ENCODE assay signal across 11 cellular contexts in the genomic region with DNA sequence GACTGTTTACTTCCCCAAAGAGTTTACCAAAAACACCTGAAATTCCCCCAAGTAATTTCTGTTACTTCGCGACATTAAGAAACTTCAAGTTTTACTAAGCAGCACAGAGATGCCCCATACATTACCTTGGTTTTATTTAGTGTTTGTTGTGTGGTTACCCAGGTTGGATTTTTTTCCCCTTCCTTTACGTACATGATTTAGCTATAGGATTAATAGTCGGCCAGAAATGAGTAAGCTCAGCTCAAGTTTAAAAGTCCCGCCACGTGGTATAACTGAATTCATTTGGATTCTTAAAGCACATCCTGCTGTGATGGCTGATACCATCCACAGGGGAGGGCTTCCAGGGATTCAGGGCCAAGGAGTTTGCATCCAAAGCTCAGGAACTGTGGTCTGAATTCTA.
DNase-seq lines count a peak whose midpoint lies in the region; ATAC-seq and TF ChIP-seq lines count a peak whose summit lies in the region.
"Had no signal": no experiment of that assay in that cellular context is flagged by ENCODE, and none has a peak within 500 bp of the region (broad histone marks: within the 10 kb centered on the region; RNA-seq: fewer than 3 reads in every experiment).

No MANE protein-coding gene starts in this region.

- no peak for TF ChIP-seq CTCF in GM13977 (IDR thresholded peaks at IDR 0.05; ENCODE audit: extremely low read depth, insufficient read depth, missing control alignments)
- no peak for TF ChIP-seq CTCF in upper lobe of right lung (IDR thresholded peaks at IDR 0.05)

- no peaks in the 10 kb centered on the region for H3K4me1 ChIP-seq in upper lobe of right lung
- H3K4me1 ChIP-seq: testis had no signal

- intact Hi-C loops in upper lobe of right lung (cut with DNase I): no loop called here

- no peaks in the 10 kb centered on the region for H3K27me3 ChIP-seq in upper lobe of right lung
- H3K27me3 ChIP-seq: testis had no signal

- ATAC-seq in GM19438 (IDR thresholded peaks at IDR 0.05; ENCODE audit: low read depth, unreplicated experiment) (peak; percentile 62), HG02852 (IDR thresholded peaks at IDR 0.05; ENCODE audit: unreplicated experiment) (peak; percentile 78), HG03565 (IDR thresholded peaks at IDR 0.05; ENCODE audit: unreplicated experiment) (peak; percentile 77), upper lobe of right lung (no peak)

- H3K9me3 ChIP-seq in upper lobe of right lung: no peaks in the 10 kb centered on the region
- H3K9me3 ChIP-seq: testis had no signal

- no peak overlapping the region for H3K27ac ChIP-seq in upper lobe of right lung
- H3K27ac ChIP-seq in caudate nucleus (ENCODE audit: low read depth, low read length): no peak overlapping the region
- H3K27ac ChIP-seq: testis had no signal

- no peak overlapping the region for H3K4me3 ChIP-seq in upper lobe of right lung
- H3K4me3 ChIP-seq: testis had no signal

- peaks cover 29% of the 10 kb centered on the region for H3K36me3 ChIP-seq in upper lobe of right lung

- in situ Hi-C loops in GM13977 (cut with MboI; ENCODE audit: low pct_unique_long_range_greater_than_20kb, low sequenced_read_pairs, unreplicated experiment): no loop called here

- DNase-seq in GM13977 (ENCODE audit: low spot score) (peak; percentile 73), upper lobe of right lung (no peak), epidermal melanocyte (ENCODE audit: insufficient read length, low spot score) (no peak), caudate nucleus (lab: John Stamatoyannopoulos, UW) (no peak), SK-N-DZ (ENCODE audit: low spot score) (no peak)
- DNase-seq: KBM-7, SHP77 treated with DMSO at 0.1 percent for 48 hours, testis had no signal
